Comparison of ENCODE assay signal across 11 cellular contexts in genomic region chr22:46129390-46130041, GRCh38. TPM values are rescaled to one million over a fixed set of nuclear protein-coding genes. Genes with fewer than 3 reads are reported as not detected.
DNase-seq lines count a peak whose midpoint lies in the region; ATAC-seq, FAIRE-seq and TF ChIP-seq lines count a peak whose summit lies in the region.
"Had no signal": no experiment of that assay in that cellular context is flagged by ENCODE, and none has a peak within 500 bp of the region (broad histone marks: within the 10 kb centered on the region; RNA-seq: fewer than 3 reads in every experiment).

No MANE protein-coding gene starts in this region.

- H3K79me2 ChIP-seq in K562 (ENCODE audit: control insufficient read depth, insufficient read depth, low read length) = no peaks in the 10 kb centered on the region

- H4K20me1 ChIP-seq in K562 (replicated peaks; ENCODE audit: control insufficient read depth, insufficient read depth, low read length) = no peaks in the 10 kb centered on the region

- H3K27me3 Mint-ChIP-seq in activated T-helper 17 cell treated with anti-CD3 and anti-CD28 coated beads, Interleukin-2, amount 50 U/mL, for 72 hours = peaks cover 3% of the 10 kb centered on the region

- no peaks in the 10 kb centered on the region for H3K36me3 ChIP-seq in K562 (ENCODE audit: control insufficient read depth, insufficient read depth, low read length)
- H3K36me3 ChIP-seq in upper lobe of left lung = no peaks in the 10 kb centered on the region
- no peaks in the 10 kb centered on the region for H3K36me3 ChIP-seq in MG63

- TF ChIP-seq CTCF in K562 (IDR thresholded peaks at IDR 0.05 in 2 of 3, conservative IDR thresholded peaks at IDR 0.05 in 1 of 3; ENCODE audit: insufficient read depth in 2 of 3, low read depth in 1 of 3, low read length in 3 of 3) = no peak
- TF ChIP-seq CTCF in upper lobe of left lung (IDR thresholded peaks at IDR 0.05) = no peak

- H3K9me3 ChIP-seq in K562 (replicated peaks; ENCODE audit: control insufficient read depth, insufficient read depth, low read depth, low read length) (no peaks in the 10 kb centered on the region), upper lobe of left lung (no peaks in the 10 kb centered on the region), MG63 (no peaks in the 10 kb centered on the region)

- no peak for TF ChIP-seq POLR2A in K562 (conservative IDR thresholded peaks at IDR 0.05)
- peak in 1 of 4 donors; percentile 30 for TF ChIP-seq POLR2A in upper lobe of left lung (IDR thresholded peaks at IDR 0.05)

- no peak overlapping the region for H3K4me3 Mint-ChIP-seq in activated T-helper 17 cell treated with anti-CD3 and anti-CD28 coated beads, Interleukin-2, amount 50 U/mL, for 72 hours

- no peaks in the 10 kb centered on the region for H3K36me3 Mint-ChIP-seq in activated T-helper 17 cell treated with anti-CD3 and anti-CD28 coated beads, Interleukin-2, amount 50 U/mL, for 72 hours (ENCODE audit: low read depth)

- 41% methylated on average over 17 of the region's 26 CpGs for WGBS in K562 (ENCODE audit: insufficient coverage, low coverage, missing lambda C conversion rate)
- 50 to 61% methylated on average over 2 to 26 of the region's 26 CpGs for WGBS in upper lobe of left lung, 2 donors

- H3K27me3 ChIP-seq in K562 (ENCODE audit: control insufficient read depth in 2 of 2, insufficient read depth in 2 of 2, low read length in 2 of 2) (no peaks in the 10 kb centered on the region), upper lobe of left lung (no peaks in the 10 kb centered on the region), MG63 (no peaks in the 10 kb centered on the region)

- intact Hi-C loops in K562 (cut with micrococcal nuclease) = loop anchor here (5.0 kb wide), 1 partner anchor 168 kb away; the partner anchor contains the start of gene GTSE1

- H3K4me1 ChIP-seq in K562 (replicated peaks in 1 of 2; ENCODE audit: control insufficient read depth in 2 of 2, insufficient read depth in 2 of 2, low read length in 2 of 2) = peaks cover 0 to 64% of the 10 kb centered on the region in 2 experiments; a peak in 2 of 5 replicates
- H3K4me1 ChIP-seq in upper lobe of left lung = peaks cover 4 to 14% (median 10%) of the 10 kb centered on the region in 4 donors

- in situ Hi-C loops in K562 (cut with MboI) = loop anchor here (10.0 kb wide), 1 partner anchor 415 kb away; no protein-coding TSS in a partner anchor

- no peaks in the 10 kb centered on the region for H3K9me1 ChIP-seq in K562 (ENCODE audit: control insufficient read depth, insufficient read depth, low read length)

- POLR2A ChIA-PET in K562 (lab: Yijun Ruan, JAX) = no interaction called here

- FAIRE-seq in K562 (lab: Jason Lieb, UNC) = no peak

- no peak for TF ChIP-seq RAD21 in K562 (CRISPR knock-in tag; conservative IDR thresholded peaks at IDR 0.05 in 1 of 2, IDR thresholded peaks at IDR 0.05 in 1 of 2)

- H3K27ac Mint-ChIP-seq in activated T-helper 17 cell treated with anti-CD3 and anti-CD28 coated beads, Interleukin-2, amount 50 U/mL, for 72 hours = no peak overlapping the region

- CTCF ChIA-PET in K562 (lab: Yijun Ruan, JAX; ENCODE audit: low intra/inter-chr PET ratio) = no interaction called here

- no peak overlapping the region for H2AFZ ChIP-seq in K562 (ENCODE audit: low read depth, low read length)

- H3K27ac ChIP-seq in K562 (ENCODE audit: extremely low read depth, low read depth, low read length) = no peak overlapping the region
- peak overlapping the region; percentile 58 to 86 (median 67) for H3K27ac ChIP-seq in upper lobe of left lung
- H3K27ac ChIP-seq: RWPE1 had no signal

- peak; percentile 37 to 45 for DNase-seq in Kasumi-1 (lab: John Stamatoyannopoulos, UW)
- no peak for DNase-seq in K562 (ENCODE audit: extremely low read depth in 1 of 4, low spot score in 3 of 4)
- peak; percentile 47 for DNase-seq in midbrain (lab: John Stamatoyannopoulos, UW)
- DNase-seq in upper lobe of left lung = peak; percentile 71 to 87
- DNase-seq in NCI-H1105 treated with DMSO at 0.1 percent for 48 hours (lab: John Stamatoyannopoulos, UW) = no peak
- no peak for DNase-seq in MG63
- DNase-seq: activated CD4-positive, alpha-beta T cell treated with anti-CD3 and anti-CD28 coated beads, Interleukin-2, amount 50 U/mL, for 1 hour; DMS53; NCI-H187 had no signal

- no peaks in the 10 kb centered on the region for H3K4me1 Mint-ChIP-seq in activated T-helper 17 cell treated with anti-CD3 and anti-CD28 coated beads, Interleukin-2, amount 50 U/mL, for 72 hours

- H3K4me3 ChIP-seq in K562 (no peak overlapping the region), upper lobe of left lung (peak overlapping the region in 1 of 4 donors; percentile 24), MG63 (no peak overlapping the region)

- H3K9ac ChIP-seq in K562 (ENCODE audit: insufficient read depth in 1 of 2, low read depth in 2 of 2, low read length in 2 of 2) = no peak overlapping the region; a peak in 1 of 4 replicates

- no peaks in the 10 kb centered on the region for H3K9me3 Mint-ChIP-seq in activated T-helper 17 cell treated with anti-CD3 and anti-CD28 coated beads, Interleukin-2, amount 50 U/mL, for 72 hours

- ATAC-seq in K562 (no peak), upper lobe of left lung (ENCODE audit: low FRiP score in 2 of 2) (peak in 1 of 2 donors; percentile 66)
- ATAC-seq in activated T-helper 17 cell treated with anti-CD3 and anti-CD28 coated beads, Interleukin-2, amount 50 U/mL, for 72 hours (replicated peaks) = no peak

- H3K4me2 ChIP-seq in K562 (ENCODE audit: insufficient read depth, low read length) = no peak overlapping the region

- BruUV-seq in K562 (replicated peaks; lab: Mats Ljungman, UMichigan) = no TSS peak

- TF ChIP-seq EP300 in K562 (IDR thresholded peaks at IDR 0.05; ENCODE audit: low read length) (no peak), upper lobe of left lung (IDR thresholded peaks at IDR 0.05) (no peak)

TF ChIP-seq in K562, 482 proteins besides CTCF, POLR2A, EP300 and RAD21 (continues in another document):
- no peak for TF ChIP-seq ZNF695 (CRISPR knock-in tag; IDR thresholded peaks at IDR 0.05)
- TF ChIP-seq HIVEP1 (CRISPR knock-in tag; IDR thresholded peaks at IDR 0.05) = no peak
- no peak for TF ChIP-seq ZNF655 (CRISPR knock-in tag; IDR thresholded peaks at IDR 0.05)
- no peak for TF ChIP-seq POLR3A (IDR thresholded peaks at IDR 0.05; ENCODE audit: borderline replicate concordance, extremely low read depth, insufficient read depth, insufficient read length)
- no peak for TF ChIP-seq ZZZ3 (IDR thresholded peaks at IDR 0.05)
- no peak for TF ChIP-seq MAFG (tag; conservative IDR thresholded peaks at IDR 0.05)
- TF ChIP-seq RBM25 (IDR thresholded peaks at IDR 0.05; ENCODE audit: low read depth, low read length, severe bottlenecking) = no peak

RNA-seq across cellular contexts. Expression of gene PPARA, which starts 20.8 kb away (rescaled TPM):
- total RNA-seq in K562 (2011; cell fraction: chromatin; rRNA removed; ENCODE audit: low replicate concordance) = 19.5 and 33.5 TPM in 2 replicates
- total RNA-seq in K562 (2011; cell fraction: nucleolus; rRNA removed) = 17.5 and 22.2 TPM in 2 replicates
- total RNA-seq in K562 (2011; cell fraction: nucleoplasm; rRNA removed) = 28.0 and 34.4 TPM in 2 replicates
- total RNA-seq in K562 (2014; rRNA removed) = 2.8 and 5.3 TPM in 2 replicates
- 3.4 and 4.3 TPM in 2 replicates for total RNA-seq in K562 (2014; rRNA removed; fragmentation: Illumina TruSeq; extraction: Trizol)
- 2.1 and 2.6 TPM in 2 replicates for total RNA-seq in K562 (2015; rRNA removed; fragmentation: Illumina TruSeq; extraction: Trizol)
- 4.1 and 5.9 TPM in 2 replicates for total RNA-seq in K562 (2021)
- 5.0 and 8.2 TPM in 2 replicates for polyA plus RNA-seq in K562 (2011; rRNA removed)
- polyA plus RNA-seq in K562 (2011; cell fraction: cytosol; rRNA removed) = 1.8 and 5.0 TPM in 2 replicates
- 4.8 and 9.5 TPM in 2 replicates for polyA plus RNA-seq in K562 (2011; cell fraction: nucleus; rRNA removed)
- 3.6 and 4.1 TPM in 2 replicates for polyA plus RNA-seq in K562 (2012)
- 2.7 and 3.5 TPM in 2 replicates for polyA plus RNA-seq in K562 (2014; fragmentation: Illumina TruSeq; extraction: Trizol)
- under 1 TPM; 0.64 to 0.87 TPM for polyA plus RNA-seq in K562 (2014; fragmentation: Nextera tagmentation; extraction: Ambion mirVana)
- 2.1 and 4.0 TPM in 2 replicates for polyA plus RNA-seq in K562 (2014; rRNA removed)
- polyA minus RNA-seq in K562 (2011; rRNA and poly(A)+ RNA removed) = 6.4 and 11.7 TPM in 2 replicates
- polyA minus RNA-seq in K562 (2011; cell fraction: cytosol; rRNA and poly(A)+ RNA removed) = 2.6 and 5.2 TPM in 2 replicates
- polyA minus RNA-seq in K562 (2011; cell fraction: nucleus; rRNA and poly(A)+ RNA removed) = 4.4 and 13.0 TPM in 2 replicates
- total RNA-seq in upper lobe of left lung = 10 to 100 TPM; 10.2 to 27.0 (median 20.9) TPM
- 10 to 100 TPM; 15.4 to 18.7 TPM for total RNA-seq in activated T-helper 17 cell treated with anti-CD3 and anti-CD28 coated beads, Interleukin-2, amount 50 U/mL, for 72 hours
- 1.9 and 3.6 TPM in 2 replicates for total RNA-seq in MG63 (2014; rRNA removed; shearing (Covaris generic); ENCODE audit: low replicate concordance)

Comparison
In these comparisons a context has a peak if more than half of its experiments do, and no peak if none do; other contexts are left out.
1. DNase-seq: peak in Kasumi-1 (2 of 2), midbrain (single experiment) and upper lobe of left lung (2 of 2); none in K562 (0 of 4), NCI-H1105 treated with DMSO at 0.1 percent for 48 hours (single experiment) and MG63 (single experiment).